Comparison of ENCODE assay signal across 1 cellular context in the genomic region with DNA sequence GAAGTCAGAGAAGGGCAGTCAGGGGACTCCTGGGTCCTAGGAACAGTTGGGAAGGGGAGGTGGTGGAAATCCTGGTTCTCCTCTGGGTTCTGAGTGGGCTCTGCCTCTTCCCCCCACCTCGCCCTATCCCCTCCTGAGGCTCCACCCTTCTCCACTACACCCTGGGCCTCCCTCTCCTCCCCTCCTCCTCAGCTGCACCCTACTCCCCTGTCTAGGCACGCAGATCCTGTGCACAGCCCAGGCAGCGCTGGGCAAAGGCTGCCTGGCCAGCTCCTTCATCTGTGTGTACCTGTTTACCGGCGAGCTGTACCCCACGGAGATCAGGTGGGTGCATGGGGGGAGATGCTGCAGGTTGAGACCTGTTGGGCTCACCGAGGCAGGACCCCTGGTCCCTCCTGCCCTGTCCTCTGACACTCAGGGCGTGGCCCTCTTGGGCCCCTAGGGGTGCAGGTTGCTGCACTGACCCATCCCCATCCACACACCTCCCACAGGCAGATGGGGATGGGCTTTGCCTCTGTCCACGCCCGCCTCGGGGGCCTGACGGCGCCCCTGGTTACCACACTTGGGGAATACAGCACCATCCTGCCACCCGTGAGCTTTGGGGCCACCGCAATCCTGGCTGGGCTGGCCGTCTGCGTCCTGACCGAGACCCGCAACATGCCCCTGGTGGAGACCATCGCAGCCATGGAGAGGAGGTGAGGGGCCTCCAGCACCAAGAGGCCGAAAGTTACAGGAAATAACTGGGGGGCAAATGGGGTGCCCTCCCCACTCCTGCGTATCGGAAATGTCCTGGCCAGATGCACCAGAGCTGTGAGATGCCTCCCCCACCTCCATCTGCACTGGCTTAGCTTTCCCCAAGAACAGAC.
TF ChIP-seq lines count a peak whose summit lies in the region.

No MANE protein-coding gene starts in this region.

TF ChIP-seq in H1, 55 proteins besides CTCF, POLR2A, EP300 and RAD21:
- TF ChIP-seq KDM5A (IDR thresholded peaks at IDR 0.05; ENCODE audit: low read length), result no peak
- no peak for TF ChIP-seq SAP30 (IDR thresholded peaks at IDR 0.05; ENCODE audit: insufficient read depth, insufficient replicate concordance, low read length)
- TF ChIP-seq TAF7 (optimal IDR thresholded peaks at IDR 0.05; ENCODE audit: borderline replicate concordance, low read depth, low read length), result no peak
- TF ChIP-seq RFX5 (IDR thresholded peaks at IDR 0.05; ENCODE audit: borderline replicate concordance, low read depth, low read length), result no peak
- TF ChIP-seq SIN3A (conservative IDR thresholded peaks at IDR 0.05 in 1 of 2, IDR thresholded peaks at IDR 0.05 in 1 of 2; ENCODE audit: low read depth in 1 of 2, low read length in 2 of 2), result no peak
- TF ChIP-seq YY1 (IDR thresholded peaks at IDR 0.05; ENCODE audit: low read depth, low read length), result no peak
- no peak for TF ChIP-seq JUN (IDR thresholded peaks at IDR 0.05; ENCODE audit: low read depth, low read length)
- TF ChIP-seq CBX8 (IDR thresholded peaks at IDR 0.05; ENCODE audit: borderline replicate concordance, low read depth, low read length), result no peak
- TF ChIP-seq SUZ12 (IDR thresholded peaks at IDR 0.05; ENCODE audit: low read length), result no peak
- TF ChIP-seq RXRA (IDR thresholded peaks at IDR 0.05; ENCODE audit: insufficient read depth, low read depth, low read length), result no peak
- no peak for TF ChIP-seq POLR2AphosphoS5 (IDR thresholded peaks at IDR 0.05; ENCODE audit: low read depth, low read length)
- TF ChIP-seq MAX (IDR thresholded peaks at IDR 0.05), result no peak
- TF ChIP-seq ASH2L (IDR thresholded peaks at IDR 0.05; ENCODE audit: low read length), result no peak
- no peak for TF ChIP-seq TCF12 (IDR thresholded peaks at IDR 0.05; ENCODE audit: low read depth, low read length)
- no peak for TF ChIP-seq GABPA (IDR thresholded peaks at IDR 0.05; ENCODE audit: borderline replicate concordance, insufficient read depth, low read length)
- no peak for TF ChIP-seq ZNF274 (IDR thresholded peaks at IDR 0.05; ENCODE audit: borderline replicate concordance, extremely low read depth, low read length)
